ENCODE assay signal across 19 cellular contexts in genomic region chr1:100941580-100942216, GRCh38. TPM values are rescaled to one million over a fixed set of nuclear protein-coding genes. Genes with fewer than 3 reads are reported as not detected.
A peak's percentile ranks its signal among the peaks of the same experiment; 100 is the strongest.
DNase-seq lines count a peak whose midpoint lies in the region; ATAC-seq and TF ChIP-seq lines count a peak whose summit lies in the region.
"Had no signal": no experiment of that assay in that cellular context is flagged by ENCODE, and none has a peak within 500 bp of the region (broad histone marks: within the 10 kb centered on the region; RNA-seq: fewer than 3 reads in every experiment).

No MANE protein-coding gene starts in this region.

- intact Hi-C loops in CD8-positive, alpha-beta T cell (cut with DNase I, micrococcal nuclease), result loop anchor here in 1 of 2 experiments (2.0 kb wide), 2 partner anchors 13 to 15 kb away; no protein-coding TSS in a partner anchor
- intact Hi-C loops in lower lobe of right lung (cut with DNase I), result no loop called here
- intact Hi-C loops in Right ventricle myocardium superior (cut with DNase I), result no loop called here

- H3K9me3 Mint-ChIP-seq in T-helper 1 cell treated with Interleukin-12 subunit alpha and Interleukin-12 subunit beta and Interleukin-4 antibody, amounts not matched to agents 30 μg/mL and 1 μg/mL, for 36 hours, result peaks cover 28% of the 10 kb centered on the region
- H3K9me3 Mint-ChIP-seq in CD8-positive, alpha-beta T cell, result peaks cover 15% of the 10 kb centered on the region
- H3K9me3 Mint-ChIP-seq in activated T-helper 17 cell treated with anti-CD3 and anti-CD28 coated beads, Interleukin-2, amount 50 U/mL, for 72 hours, result peaks cover 19% of the 10 kb centered on the region
- peaks cover 2 to 33% (median 27%) of the 10 kb centered on the region in 9 donors for H3K9me3 Mint-ChIP-seq in naive thymus-derived CD8-positive, alpha-beta T cell

- no peaks in the 10 kb centered on the region for H3K36me3 ChIP-seq in CD8-positive, alpha-beta T cell (ENCODE audit: insufficient read depth, low read length)
- H3K36me3 ChIP-seq in lower lobe of right lung, result peaks cover 18% of the 10 kb centered on the region
- H3K36me3 ChIP-seq: colonic mucosa had no signal

- H3K27me3 Mint-ChIP-seq in T-helper 1 cell treated with Interleukin-12 subunit alpha and Interleukin-12 subunit beta and Interleukin-4 antibody, amounts not matched to agents 30 μg/mL and 1 μg/mL, for 36 hours (ENCODE audit: low read depth), result peaks cover 3% of the 10 kb centered on the region
- H3K27me3 Mint-ChIP-seq in CD8-positive, alpha-beta T cell (ENCODE audit: low read depth), result no peaks in the 10 kb centered on the region
- H3K27me3 Mint-ChIP-seq in activated T-helper 17 cell treated with anti-CD3 and anti-CD28 coated beads, Interleukin-2, amount 50 U/mL, for 72 hours, result no peaks in the 10 kb centered on the region
- H3K27me3 Mint-ChIP-seq in naive thymus-derived CD8-positive, alpha-beta T cell, result no peaks in the 10 kb centered on the region

- H3K27ac ChIP-seq in CD8-positive, alpha-beta T cell (ENCODE audit: low read depth, low read length), result peak overlapping the region; percentile 0
- H3K27ac ChIP-seq in lower lobe of right lung, result no peak overlapping the region
- H3K27ac ChIP-seq: 22Rv1, body of pancreas, colonic mucosa, GM23248, heart right ventricle, right lobe of liver, VCaP had no signal

- TF ChIP-seq CTCF in CD8-positive, alpha-beta T cell (IDR thresholded peaks at IDR 0.05), result no peak
- no peak for TF ChIP-seq CTCF in lower lobe of right lung (IDR thresholded peaks at IDR 0.05)

- H3K27ac Mint-ChIP-seq in T-helper 1 cell treated with Interleukin-12 subunit alpha and Interleukin-12 subunit beta and Interleukin-4 antibody, amounts not matched to agents 30 μg/mL and 1 μg/mL, for 36 hours, result peak overlapping the region; percentile 96
- peak overlapping the region; percentile 90 for H3K27ac Mint-ChIP-seq in CD8-positive, alpha-beta T cell
- peak overlapping the region; percentile 96 for H3K27ac Mint-ChIP-seq in activated T-helper 17 cell treated with anti-CD3 and anti-CD28 coated beads, Interleukin-2, amount 50 U/mL, for 72 hours
- peak overlapping the region; percentile 83 to 96 (median 92) for H3K27ac Mint-ChIP-seq in naive thymus-derived CD8-positive, alpha-beta T cell

- H3K4me1 Mint-ChIP-seq in T-helper 1 cell treated with Interleukin-12 subunit alpha and Interleukin-12 subunit beta and Interleukin-4 antibody, amounts not matched to agents 30 μg/mL and 1 μg/mL, for 36 hours (ENCODE audit: low read depth), result peaks cover 34% of the 10 kb centered on the region
- H3K4me1 Mint-ChIP-seq in CD8-positive, alpha-beta T cell (ENCODE audit: low read depth), result peaks cover 56% of the 10 kb centered on the region
- H3K4me1 Mint-ChIP-seq in activated T-helper 17 cell treated with anti-CD3 and anti-CD28 coated beads, Interleukin-2, amount 50 U/mL, for 72 hours, result peaks cover 40% of the 10 kb centered on the region
- H3K4me1 Mint-ChIP-seq in naive thymus-derived CD8-positive, alpha-beta T cell, result peaks cover 29 to 62% (median 45%) of the 10 kb centered on the region in 4 donors

- H3K36me3 Mint-ChIP-seq in T-helper 1 cell treated with Interleukin-12 subunit alpha and Interleukin-12 subunit beta and Interleukin-4 antibody, amounts not matched to agents 30 μg/mL and 1 μg/mL, for 36 hours (ENCODE audit: low read depth), result peaks cover 80% of the 10 kb centered on the region
- peaks cover 75% of the 10 kb centered on the region for H3K36me3 Mint-ChIP-seq in CD8-positive, alpha-beta T cell
- H3K36me3 Mint-ChIP-seq in activated T-helper 17 cell treated with anti-CD3 and anti-CD28 coated beads, Interleukin-2, amount 50 U/mL, for 72 hours (ENCODE audit: low read depth), result peaks cover 95% of the 10 kb centered on the region
- H3K36me3 Mint-ChIP-seq in naive thymus-derived CD8-positive, alpha-beta T cell, result peaks cover 29 to 67% (median 55%) of the 10 kb centered on the region in 3 donors

- H3K4me1 ChIP-seq in CD8-positive, alpha-beta T cell (ENCODE audit: insufficient read depth, low read length), result peaks cover 35% of the 10 kb centered on the region
- no peaks in the 10 kb centered on the region for H3K4me1 ChIP-seq in lower lobe of right lung
- H3K4me1 ChIP-seq: body of pancreas, colonic mucosa, heart right ventricle, right lobe of liver had no signal

- POLR2A ChIA-PET in CD8-positive, alpha-beta T cell (lab: Charles Lee), result interaction anchor here (0.9 to 3.3 kb wide), 5 partner anchors 8 to 297 kb away, joined by 3 to 14 read pairs (median 8); no protein-coding TSS in a partner anchor
- POLR2A ChIA-PET in naive thymus-derived CD8-positive, alpha-beta T cell (lab: Charles Lee), result interaction anchor here (0.7 to 5.3 kb wide), 7 partner anchors 9 to 296 kb away, joined by 3 to 29 read pairs (median 11); partner anchors contain the start of genes EXTL2, S1PR1 and SLC30A7

- CTCF ChIA-PET in CD8-positive, alpha-beta T cell (lab: Charles Lee), result interaction anchor here (0.7 to 2.9 kb wide), 6 partner anchors 9 to 416 kb away, joined by 3 to 14 read pairs (median 3); no protein-coding TSS in a partner anchor

- DNase-seq in T-helper 1 cell, result no peak
- DNase-seq in CD8-positive, alpha-beta T cell, result no peak
- DNase-seq in naive thymus-derived CD8-positive, alpha-beta T cell, result no peak
- no peak for DNase-seq in NCI-H1417 (lab: John Stamatoyannopoulos, UW)
- DNase-seq in lower lobe of right lung, result no peak
- DNase-seq in Right ventricle myocardium superior, result no peak
- DNase-seq: body of pancreas, colonic mucosa, DMS 273 treated with DMSO at 0.1 percent for 48 hours, GM23248, heart right ventricle, NCI-H1048, NCI-H2081 treated with DMSO at 0.1 percent for 48 hours, right lobe of liver, trophoblast cell had no signal

- peak; percentile 48 for ATAC-seq in CD8-positive, alpha-beta T cell
- no peak for ATAC-seq in activated T-helper 17 cell treated with anti-CD3 and anti-CD28 coated beads, Interleukin-2, amount 50 U/mL, for 72 hours (replicated peaks)
- ATAC-seq in naive thymus-derived CD8-positive, alpha-beta T cell, result peak; percentile 30 to 55
- no peak for ATAC-seq in lower lobe of right lung
- no peak for ATAC-seq in Right ventricle myocardium superior (ENCODE audit: poor library complexity)
- ATAC-seq: body of pancreas, heart right ventricle, right lobe of liver had no signal

- peak overlapping the region; percentile 0 for H3K4me3 ChIP-seq in CD8-positive, alpha-beta T cell (ENCODE audit: low read depth, low read length)
- H3K4me3 ChIP-seq in lower lobe of right lung, result no peak overlapping the region
- H3K4me3 ChIP-seq: body of pancreas, colonic mucosa, GM23248, heart right ventricle, right lobe of liver had no signal

- H3K27me3 ChIP-seq in CD8-positive, alpha-beta T cell (ENCODE audit: insufficient read depth, low read length), result no peaks in the 10 kb centered on the region
- no peaks in the 10 kb centered on the region for H3K27me3 ChIP-seq in lower lobe of right lung (ENCODE audit: low read depth)
- H3K27me3 ChIP-seq: body of pancreas, colonic mucosa, heart right ventricle, right lobe of liver had no signal

- no peaks in the 10 kb centered on the region for H3K9me3 ChIP-seq in CD8-positive, alpha-beta T cell (ENCODE audit: low read length)
- no peaks in the 10 kb centered on the region for H3K9me3 ChIP-seq in lower lobe of right lung
- H3K9me3 ChIP-seq: body of pancreas, colonic mucosa, right lobe of liver had no signal

- H3K4me3 Mint-ChIP-seq in T-helper 1 cell treated with Interleukin-12 subunit alpha and Interleukin-12 subunit beta and Interleukin-4 antibody, amounts not matched to agents 30 μg/mL and 1 μg/mL, for 36 hours, result peak overlapping the region; percentile 62
- peak overlapping the region; percentile 55 for H3K4me3 Mint-ChIP-seq in CD8-positive, alpha-beta T cell
- H3K4me3 Mint-ChIP-seq in activated T-helper 17 cell treated with anti-CD3 and anti-CD28 coated beads, Interleukin-2, amount 50 U/mL, for 72 hours, result peak overlapping the region; percentile 57
- H3K4me3 Mint-ChIP-seq in naive thymus-derived CD8-positive, alpha-beta T cell, result peak overlapping the region; percentile 49 to 78 (median 72)

RNA-seq across cellular contexts. Expression of gene SLC30A7, which starts 45.8 kb away (rescaled TPM):
- total RNA-seq in CD8-positive, alpha-beta T cell, result 10 to 100 TPM; 18.8 to 20.2 TPM
- 10 to 100 TPM; 39.1 to 51.6 TPM for total RNA-seq in activated T-helper 17 cell treated with anti-CD3 and anti-CD28 coated beads, Interleukin-2, amount 50 U/mL, for 72 hours
- total RNA-seq in naive thymus-derived CD8-positive, alpha-beta T cell, result 10 to 100 TPM; 34.1 to 37.0 TPM
- polyA plus RNA-seq in naive thymus-derived CD8-positive, alpha-beta T cell, result 10 to 100 TPM in 2 of 3 donors, 1 to 10 TPM in 1; 8.1 to 10.8 (median 10.5) TPM
- total RNA-seq in lower lobe of right lung (35.6 TPM), Right ventricle myocardium superior (4.1 TPM)

RNA-seq across cellular contexts. Expression of gene EXTL2, which starts 47.1 kb away (rescaled TPM):
- 1 to 10 TPM; 1.2 to 2.1 TPM for total RNA-seq in CD8-positive, alpha-beta T cell
- total RNA-seq in activated T-helper 17 cell treated with anti-CD3 and anti-CD28 coated beads, Interleukin-2, amount 50 U/mL, for 72 hours, result 1 to 10 TPM; 5.9 to 6.0 TPM
- 1 to 10 TPM; 4.4 to 6.2 TPM for total RNA-seq in naive thymus-derived CD8-positive, alpha-beta T cell
- 1 to 10 TPM; 4.6 to 7.6 (median 5.1) TPM for polyA plus RNA-seq in naive thymus-derived CD8-positive, alpha-beta T cell
- 10.2 TPM for total RNA-seq in lower lobe of right lung
- total RNA-seq in Right ventricle myocardium superior, result 7.4 TPM

Comparison
In these comparisons a context has a peak if more than half of its experiments do, and no peak if none do; other contexts are left out.
1. ATAC-seq: peak in CD8-positive, alpha-beta T cell (single experiment) and naive thymus-derived CD8-positive, alpha-beta T cell (2 of 2); none in activated T-helper 17 cell treated with anti-CD3 and anti-CD28 coated beads, Interleukin-2, amount 50 U/mL, for 72 hours (single experiment), lower lobe of right lung (0 of 2) and Right ventricle myocardium superior (single experiment).
2. Peak in every context shown above with its lines, with median percentiles within 50 percentile points of each other: H3K27ac Mint-ChIP-seq and H3K4me3 Mint-ChIP-seq.